ENCODE assay signal across 18 cellular contexts in genomic region chr14:68460541-68460940, GRCh38.
DNase-seq lines count a peak whose midpoint lies in the region; ATAC-seq, FAIRE-seq and TF ChIP-seq lines count a peak whose summit lies in the region.
"Had no signal": no experiment of that assay in that cellular context is flagged by ENCODE, and none has a peak within 500 bp of the region (broad histone marks: within the 10 kb centered on the region; RNA-seq: fewer than 3 reads in every experiment).

No MANE protein-coding gene starts in this region.

- H3K4me1 ChIP-seq in pancreas, result peaks cover 21 to 34% (median 26%) of the 10 kb centered on the region in 3 donors
- peaks cover 10 to 27% (median 14%) of the 10 kb centered on the region in 4 donors for H3K4me1 ChIP-seq in transverse colon
- H3K4me1 ChIP-seq: BE2C had no signal

- H3K9me3 Mint-ChIP-seq in mesothelial cell of epicardium, result peaks cover 15% of the 10 kb centered on the region
- H3K9me3 Mint-ChIP-seq: effector memory CD8-positive, alpha-beta T cell; GM23338 had no signal

- H3K4me3 Mint-ChIP-seq in mesothelial cell of epicardium, result no peak overlapping the region
- H3K4me3 Mint-ChIP-seq: effector memory CD8-positive, alpha-beta T cell; GM23338 had no signal

- no peak overlapping the region for H3K27ac Mint-ChIP-seq in mesothelial cell of epicardium
- H3K27ac Mint-ChIP-seq: effector memory CD8-positive, alpha-beta T cell; GM23338 had no signal

- no peaks in the 10 kb centered on the region for H3K9me3 ChIP-seq in pancreas
- no peaks in the 10 kb centered on the region for H3K9me3 ChIP-seq in transverse colon
- H3K9me3 ChIP-seq: BE2C had no signal

- H3K36me3 ChIP-seq in pancreas, result no peaks in the 10 kb centered on the region
- H3K36me3 ChIP-seq in transverse colon, result no peaks in the 10 kb centered on the region
- H3K36me3 ChIP-seq: BE2C had no signal

- ATAC-seq in pancreas, result peak in 1 of 4 donors; percentile 15
- ATAC-seq: effector memory CD8-positive, alpha-beta T cell; GM23338 had no signal

- TF ChIP-seq CTCF in VCaP (conservative IDR thresholded peaks at IDR 0.05) (no peak), fibroblast of the aortic adventitia (IDR thresholded peaks at IDR 0.05; ENCODE audit: insufficient read depth, low read length) (no peak), pancreas (IDR thresholded peaks at IDR 0.05) (no peak), transverse colon (IDR thresholded peaks at IDR 0.05) (no peak), mesothelial cell of epicardium (IDR thresholded peaks at IDR 0.05; ENCODE audit: unreplicated experiment) (no peak)

- H3K4me1 Mint-ChIP-seq in mesothelial cell of epicardium, result peaks cover 33% of the 10 kb centered on the region

- no peak for TF ChIP-seq EP300 in transverse colon (IDR thresholded peaks at IDR 0.05; ENCODE audit: low read depth)

- H3K4me3 ChIP-seq in fibroblast of the aortic adventitia (ENCODE audit: low read depth, low read length), result no peak overlapping the region
- no peak overlapping the region for H3K4me3 ChIP-seq in pancreas
- H3K4me3 ChIP-seq in transverse colon, result no peak overlapping the region
- H3K4me3 ChIP-seq: GM23338 had no signal

- peak; percentile 72 for DNase-seq in fibroblast of the aortic adventitia (ENCODE audit: low read depth)
- no peak for DNase-seq in pancreas
- DNase-seq in transverse colon, result no peak
- DNase-seq in dedifferentiated amniotic fluid mesenchymal stem cell (ENCODE audit: extremely low spot score), result no peak
- DNase-seq in NCI-H1105 treated with DMSO at 0.1 percent for 48 hours (lab: John Stamatoyannopoulos, UW), result no peak
- no peak for DNase-seq in ureter (ENCODE audit: low spot score)
- DNase-seq in mesothelial cell of epicardium (ENCODE audit: low spot score in 2 of 2, unreplicated experiment in 2 of 2), result no peak
- DNase-seq: activated effector memory CD4-positive, alpha-beta T cell treated with anti-CD3 and anti-CD28 coated beads, Interleukin-2, amount 50 U/mL, for 16 hours; BE2C; effector memory CD8-positive, alpha-beta T cell; kidney; NCI-H1417; NCI-H510A; retina; stimulated activated CD4-positive, alpha-beta T cell treated with anti-CD3 and anti-CD28 coated beads, Interleukin-2, amount 100 ng/mL, for 48 hours had no signal

- in situ Hi-C loops in transverse colon (cut with MboI; ENCODE audit: low pct_ligation_motif_present in 1 of 4, low pct_unique_long_range_greater_than_20kb in 1 of 4, low sequenced_read_pairs in 3 of 4), result no loop called here

- H3K27ac ChIP-seq in VCaP (peak overlapping the region; percentile 90), pancreas (peak overlapping the region in 3 of 4 donors; percentile 53 to 82 (median 70)), transverse colon (peak overlapping the region in 3 of 4 donors; percentile 2 to 75 (median 61))

- no peak for FAIRE-seq in pancreas (lab: Jason Lieb, UNC)
- FAIRE-seq: astrocyte, kidney had no signal

- peaks cover 8% of the 10 kb centered on the region for H3K36me3 Mint-ChIP-seq in mesothelial cell of epicardium

- TF ChIP-seq POLR2A in transverse colon (IDR thresholded peaks at IDR 0.05), result no peak

- H3K27me3 Mint-ChIP-seq in mesothelial cell of epicardium (ENCODE audit: low read depth), result no peaks in the 10 kb centered on the region
- H3K27me3 Mint-ChIP-seq: effector memory CD8-positive, alpha-beta T cell had no signal

- H3K27me3 ChIP-seq in pancreas (no peaks in the 10 kb centered on the region), transverse colon (no peaks in the 10 kb centered on the region)
- H3K27me3 ChIP-seq: BE2C had no signal

- intact Hi-C loops in pancreas (cut with DNase I) (no loop called here), transverse colon (cut with DNase I; ENCODE audit: low total_unique reads) (no loop called here)

- WGBS in pancreas, 2 donors, result 97 to 100% methylated on average over 1 of the region's 1 CpG
- 100% methylated on average over 1 of the region's 1 CpG; no CpG with 5 or more reads in 1 of the 2 donors for WGBS in transverse colon (ENCODE audit: low coverage in 1 of 2), 2 donors
